Comparison of ENCODE assay signal across 1 cellular context in the genomic region with DNA sequence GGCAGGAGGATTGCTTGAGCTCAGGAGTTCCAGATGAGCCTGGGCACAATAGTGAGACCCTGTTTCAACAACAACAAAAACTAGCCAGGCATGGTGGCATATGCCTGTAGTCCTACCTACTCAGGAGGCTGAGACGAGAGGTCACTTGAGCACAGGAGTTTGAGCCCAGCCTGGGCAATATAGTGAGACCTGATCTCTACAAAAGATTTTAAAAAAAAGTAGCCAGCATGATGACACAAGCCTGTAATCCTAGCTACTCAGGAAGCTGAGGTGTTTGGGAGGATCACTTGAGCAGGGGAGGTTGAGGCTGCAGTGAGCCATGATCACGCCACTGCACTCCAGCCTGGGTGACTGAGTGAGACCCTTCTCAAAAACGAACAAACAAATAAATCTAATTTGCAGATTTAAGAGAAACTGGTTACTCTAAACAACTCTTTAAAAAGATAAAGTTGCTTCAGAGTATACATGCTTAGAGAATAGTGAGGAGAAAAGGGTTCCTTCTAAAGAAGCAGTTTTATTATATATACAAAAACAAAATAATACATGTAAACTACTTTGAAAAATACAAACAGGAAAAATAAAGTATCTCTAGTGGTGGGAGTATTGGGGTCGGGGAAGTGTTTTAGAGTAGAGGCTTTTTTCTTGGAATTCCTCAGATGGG.
A peak's percentile ranks its signal among the peaks of the same experiment; 100 is the strongest.
TF ChIP-seq lines count a peak whose summit lies in the region.

No MANE protein-coding gene starts in this region.

TF ChIP-seq in K562, 482 proteins besides CTCF, POLR2A, EP300 and RAD21 (continued from another document and continues in another):
- no peak for TF ChIP-seq SP2 (IDR thresholded peaks at IDR 0.05; ENCODE audit: extremely low read depth, low read depth, low read length, poor library complexity, severe bottlenecking)
- no peak for TF ChIP-seq FOXJ2 (tag; IDR thresholded peaks at IDR 0.05)
- peak; percentile 42; the same call in 1 of the 2 replicates for TF ChIP-seq POLR2G (IDR thresholded peaks at IDR 0.05; ENCODE audit: low read depth, low read length)
- no peak for TF ChIP-seq NFIX (CRISPR knock-in tag; IDR thresholded peaks at IDR 0.05; ENCODE audit: low read depth)
- TF ChIP-seq, protein P1, sequence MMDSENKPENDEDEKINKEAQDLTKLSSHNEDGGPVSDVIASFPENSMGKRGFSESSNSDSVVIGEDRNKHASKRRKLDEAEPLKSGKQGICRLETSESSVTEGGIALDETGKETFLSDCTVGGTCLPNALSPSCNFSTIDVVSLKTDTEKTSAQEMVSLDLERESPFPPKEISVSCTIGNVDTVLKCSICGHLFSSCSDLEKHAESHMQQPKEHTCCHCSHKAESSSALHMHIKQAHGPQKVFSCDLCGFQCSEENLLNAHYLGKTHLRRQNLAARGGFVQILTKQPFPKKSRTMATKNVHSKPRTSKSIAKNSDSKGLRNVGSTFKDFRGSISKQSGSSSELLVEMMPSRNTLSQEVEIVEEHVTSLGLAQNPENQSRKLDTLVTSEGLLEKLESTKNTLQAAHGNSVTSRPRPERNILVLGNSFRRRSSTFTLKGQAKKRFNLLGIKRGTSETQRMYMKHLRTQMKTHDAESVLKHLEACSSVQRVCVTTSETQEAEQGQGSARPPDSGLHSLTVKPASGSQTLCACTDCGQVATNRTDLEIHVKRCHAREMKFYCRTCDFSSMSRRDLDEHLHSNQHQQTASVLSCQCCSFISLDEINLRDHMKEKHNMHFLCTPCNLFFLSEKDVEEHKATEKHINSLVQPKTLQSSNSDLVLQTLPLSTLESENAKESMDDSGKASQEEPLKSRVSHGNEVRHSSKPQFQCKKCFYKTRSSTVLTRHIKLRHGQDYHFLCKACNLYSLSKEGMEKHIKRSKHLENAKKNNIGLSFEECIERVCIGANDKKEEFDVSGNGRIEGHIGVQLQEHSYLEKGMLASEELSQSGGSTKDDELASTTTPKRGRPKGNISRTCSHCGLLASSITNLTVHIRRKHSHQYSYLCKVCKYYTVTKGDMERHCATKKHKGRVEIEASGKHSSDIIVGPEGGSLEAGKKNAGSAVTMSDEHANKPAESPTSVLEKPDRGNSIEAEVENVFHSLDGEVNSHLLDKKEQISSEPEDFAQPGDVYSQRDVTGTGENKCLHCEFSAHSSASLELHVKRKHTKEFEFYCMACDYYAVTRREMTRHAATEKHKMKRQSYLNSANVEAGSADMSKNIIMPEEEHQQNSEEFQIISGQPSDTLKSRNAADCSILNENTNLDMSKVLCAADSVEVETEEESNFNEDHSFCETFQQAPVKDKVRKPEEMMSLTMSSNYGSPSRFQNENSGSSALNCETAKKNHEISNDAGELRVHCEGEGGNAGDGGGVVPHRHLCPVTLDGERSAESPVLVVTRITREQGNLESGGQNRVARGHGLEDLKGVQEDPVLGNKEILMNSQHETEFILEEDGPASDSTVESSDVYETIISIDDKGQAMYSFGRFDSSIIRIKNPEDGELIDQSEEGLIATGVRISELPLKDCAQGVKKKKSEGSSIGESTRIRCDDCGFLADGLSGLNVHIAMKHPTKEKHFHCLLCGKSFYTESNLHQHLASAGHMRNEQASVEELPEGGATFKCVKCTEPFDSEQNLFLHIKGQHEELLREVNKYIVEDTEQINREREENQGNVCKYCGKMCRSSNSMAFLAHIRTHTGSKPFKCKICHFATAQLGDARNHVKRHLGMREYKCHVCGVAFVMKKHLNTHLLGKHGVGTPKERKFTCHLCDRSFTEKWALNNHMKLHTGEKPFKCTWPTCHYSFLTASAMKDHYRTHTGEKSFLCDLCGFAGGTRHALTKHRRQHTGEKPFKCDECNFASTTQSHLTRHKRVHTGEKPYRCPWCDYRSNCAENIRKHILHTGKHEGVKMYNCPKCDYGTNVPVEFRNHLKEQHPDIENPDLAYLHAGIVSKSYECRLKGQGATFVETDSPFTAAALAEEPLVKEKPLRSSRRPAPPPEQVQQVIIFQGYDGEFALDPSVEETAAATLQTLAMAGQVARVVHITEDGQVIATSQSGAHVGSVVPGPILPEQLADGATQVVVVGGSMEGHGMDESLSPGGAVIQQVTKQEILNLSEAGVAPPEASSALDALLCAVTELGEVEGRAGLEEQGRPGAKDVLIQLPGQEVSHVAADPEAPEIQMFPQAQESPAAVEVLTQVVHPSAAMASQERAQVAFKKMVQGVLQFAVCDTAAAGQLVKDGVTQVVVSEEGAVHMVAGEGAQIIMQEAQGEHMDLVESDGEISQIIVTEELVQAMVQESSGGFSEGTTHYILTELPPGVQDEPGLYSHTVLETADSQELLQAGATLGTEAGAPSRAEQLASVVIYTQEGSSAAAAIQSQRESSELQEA (IDR thresholded peaks at IDR 0.05; ENCODE audit: low read depth) = no peak
- TF ChIP-seq, protein P2, sequence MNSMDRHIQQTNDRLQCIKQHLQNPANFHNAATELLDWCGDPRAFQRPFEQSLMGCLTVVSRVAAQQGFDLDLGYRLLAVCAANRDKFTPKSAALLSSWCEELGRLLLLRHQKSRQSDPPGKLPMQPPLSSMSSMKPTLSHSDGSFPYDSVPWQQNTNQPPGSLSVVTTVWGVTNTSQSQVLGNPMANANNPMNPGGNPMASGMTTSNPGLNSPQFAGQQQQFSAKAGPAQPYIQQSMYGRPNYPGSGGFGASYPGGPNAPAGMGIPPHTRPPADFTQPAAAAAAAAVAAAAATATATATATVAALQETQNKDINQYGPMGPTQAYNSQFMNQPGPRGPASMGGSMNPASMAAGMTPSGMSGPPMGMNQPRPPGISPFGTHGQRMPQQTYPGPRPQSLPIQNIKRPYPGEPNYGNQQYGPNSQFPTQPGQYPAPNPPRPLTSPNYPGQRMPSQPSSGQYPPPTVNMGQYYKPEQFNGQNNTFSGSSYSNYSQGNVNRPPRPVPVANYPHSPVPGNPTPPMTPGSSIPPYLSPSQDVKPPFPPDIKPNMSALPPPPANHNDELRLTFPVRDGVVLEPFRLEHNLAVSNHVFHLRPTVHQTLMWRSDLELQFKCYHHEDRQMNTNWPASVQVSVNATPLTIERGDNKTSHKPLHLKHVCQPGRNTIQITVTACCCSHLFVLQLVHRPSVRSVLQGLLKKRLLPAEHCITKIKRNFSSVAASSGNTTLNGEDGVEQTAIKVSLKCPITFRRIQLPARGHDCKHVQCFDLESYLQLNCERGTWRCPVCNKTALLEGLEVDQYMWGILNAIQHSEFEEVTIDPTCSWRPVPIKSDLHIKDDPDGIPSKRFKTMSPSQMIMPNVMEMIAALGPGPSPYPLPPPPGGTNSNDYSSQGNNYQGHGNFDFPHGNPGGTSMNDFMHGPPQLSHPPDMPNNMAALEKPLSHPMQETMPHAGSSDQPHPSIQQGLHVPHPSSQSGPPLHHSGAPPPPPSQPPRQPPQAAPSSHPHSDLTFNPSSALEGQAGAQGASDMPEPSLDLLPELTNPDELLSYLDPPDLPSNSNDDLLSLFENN (IDR thresholded peaks at IDR 0.05; ENCODE audit: low read depth in 2 of 2, low read length in 2 of 2) = no peak
- TF ChIP-seq ZNF146 (CRISPR knock-in tag; IDR thresholded peaks at IDR 0.05; ENCODE audit: unreplicated experiment) = no peak
- no peak for TF ChIP-seq TAF15 (IDR thresholded peaks at IDR 0.05; ENCODE audit: low read depth, low read length)
- no peak for TF ChIP-seq ZNF518B (CRISPR knock-in tag; IDR thresholded peaks at IDR 0.05)
- no peak for TF ChIP-seq ZNF263 (CRISPR knock-in tag; IDR thresholded peaks at IDR 0.05; ENCODE audit: borderline replicate concordance)
- no peak for TF ChIP-seq HMG20A (CRISPR knock-in tag; conservative IDR thresholded peaks at IDR 0.05)
- no peak for TF ChIP-seq TCF7L2 (IDR thresholded peaks at IDR 0.05; ENCODE audit: low read depth, low read length)
- TF ChIP-seq ILK (tag; IDR thresholded peaks at IDR 0.05; ENCODE audit: borderline replicate concordance, low read depth) = 0 out of 2 replicates have a peak, but pooled peaks have one; percentile 8
- TF ChIP-seq KLF10 (CRISPR knock-in tag; IDR thresholded peaks at IDR 0.05) = no peak
- TF ChIP-seq ZNF696 (CRISPR knock-in tag; conservative IDR thresholded peaks at IDR 0.05) = no peak
- TF ChIP-seq, protein P3, sequence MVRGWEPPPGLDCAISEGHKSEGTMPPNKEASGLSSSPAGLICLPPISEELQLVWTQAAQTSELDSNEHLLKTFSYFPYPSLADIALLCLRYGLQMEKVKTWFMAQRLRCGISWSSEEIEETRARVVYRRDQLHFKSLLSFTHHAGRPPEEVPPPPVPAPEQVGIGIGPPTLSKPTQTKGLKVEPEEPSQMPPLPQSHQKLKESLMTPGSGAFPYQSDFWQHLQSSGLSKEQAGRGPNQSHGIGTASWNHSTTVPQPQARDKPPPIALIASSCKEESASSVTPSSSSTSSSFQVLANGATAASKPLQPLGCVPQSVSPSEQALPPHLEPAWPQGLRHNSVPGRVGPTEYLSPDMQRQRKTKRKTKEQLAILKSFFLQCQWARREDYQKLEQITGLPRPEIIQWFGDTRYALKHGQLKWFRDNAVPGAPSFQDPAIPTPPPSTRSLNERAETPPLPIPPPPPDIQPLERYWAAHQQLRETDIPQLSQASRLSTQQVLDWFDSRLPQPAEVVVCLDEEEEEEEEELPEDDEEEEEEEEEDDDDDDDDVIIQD (CRISPR knock-in tag; IDR thresholded peaks at IDR 0.05) = no peak
- no peak for TF ChIP-seq CREB1 (IDR thresholded peaks at IDR 0.05)
- TF ChIP-seq CREB1 (CRISPR knock-in tag; IDR thresholded peaks at IDR 0.05) = no peak
- TF ChIP-seq RBM22 (IDR thresholded peaks at IDR 0.05; ENCODE audit: low read depth, low read length, poor library complexity, severe bottlenecking) = no peak
- TF ChIP-seq BCOR (IDR thresholded peaks at IDR 0.05) = peak; percentile 96
- no peak for TF ChIP-seq SUPT5H (IDR thresholded peaks at IDR 0.05)
- no peak for TF ChIP-seq ID3 (CRISPR knock-in tag; IDR thresholded peaks at IDR 0.05)
- TF ChIP-seq ID3 (tag; IDR thresholded peaks at IDR 0.05) = no peak
- TF ChIP-seq SIX5 (IDR thresholded peaks at IDR 0.05; ENCODE audit: borderline replicate concordance in 1 of 2, insufficient read depth in 1 of 2, low read depth in 1 of 2, low read length in 2 of 2) = no peak
- peak; percentile 64; the same call in 1 of the 2 replicates for TF ChIP-seq ZSCAN32 (CRISPR knock-in tag; IDR thresholded peaks at IDR 0.05)
- TF ChIP-seq CHD4 (IDR thresholded peaks at IDR 0.05; ENCODE audit: insufficient read depth, insufficient replicate concordance, low read depth, low read length, poor library complexity, severe bottlenecking) = no peak
- no peak for TF ChIP-seq DIDO1 (tag; IDR thresholded peaks at IDR 0.05; ENCODE audit: low read depth)
- no peak for TF ChIP-seq POLR2B (IDR thresholded peaks at IDR 0.05; ENCODE audit: low read depth, partially characterized antibody)
- TF ChIP-seq PPARD (CRISPR knock-in tag; IDR thresholded peaks at IDR 0.05) = no peak; the same call in 1 of the 2 replicates
- TF ChIP-seq, protein P4, sequence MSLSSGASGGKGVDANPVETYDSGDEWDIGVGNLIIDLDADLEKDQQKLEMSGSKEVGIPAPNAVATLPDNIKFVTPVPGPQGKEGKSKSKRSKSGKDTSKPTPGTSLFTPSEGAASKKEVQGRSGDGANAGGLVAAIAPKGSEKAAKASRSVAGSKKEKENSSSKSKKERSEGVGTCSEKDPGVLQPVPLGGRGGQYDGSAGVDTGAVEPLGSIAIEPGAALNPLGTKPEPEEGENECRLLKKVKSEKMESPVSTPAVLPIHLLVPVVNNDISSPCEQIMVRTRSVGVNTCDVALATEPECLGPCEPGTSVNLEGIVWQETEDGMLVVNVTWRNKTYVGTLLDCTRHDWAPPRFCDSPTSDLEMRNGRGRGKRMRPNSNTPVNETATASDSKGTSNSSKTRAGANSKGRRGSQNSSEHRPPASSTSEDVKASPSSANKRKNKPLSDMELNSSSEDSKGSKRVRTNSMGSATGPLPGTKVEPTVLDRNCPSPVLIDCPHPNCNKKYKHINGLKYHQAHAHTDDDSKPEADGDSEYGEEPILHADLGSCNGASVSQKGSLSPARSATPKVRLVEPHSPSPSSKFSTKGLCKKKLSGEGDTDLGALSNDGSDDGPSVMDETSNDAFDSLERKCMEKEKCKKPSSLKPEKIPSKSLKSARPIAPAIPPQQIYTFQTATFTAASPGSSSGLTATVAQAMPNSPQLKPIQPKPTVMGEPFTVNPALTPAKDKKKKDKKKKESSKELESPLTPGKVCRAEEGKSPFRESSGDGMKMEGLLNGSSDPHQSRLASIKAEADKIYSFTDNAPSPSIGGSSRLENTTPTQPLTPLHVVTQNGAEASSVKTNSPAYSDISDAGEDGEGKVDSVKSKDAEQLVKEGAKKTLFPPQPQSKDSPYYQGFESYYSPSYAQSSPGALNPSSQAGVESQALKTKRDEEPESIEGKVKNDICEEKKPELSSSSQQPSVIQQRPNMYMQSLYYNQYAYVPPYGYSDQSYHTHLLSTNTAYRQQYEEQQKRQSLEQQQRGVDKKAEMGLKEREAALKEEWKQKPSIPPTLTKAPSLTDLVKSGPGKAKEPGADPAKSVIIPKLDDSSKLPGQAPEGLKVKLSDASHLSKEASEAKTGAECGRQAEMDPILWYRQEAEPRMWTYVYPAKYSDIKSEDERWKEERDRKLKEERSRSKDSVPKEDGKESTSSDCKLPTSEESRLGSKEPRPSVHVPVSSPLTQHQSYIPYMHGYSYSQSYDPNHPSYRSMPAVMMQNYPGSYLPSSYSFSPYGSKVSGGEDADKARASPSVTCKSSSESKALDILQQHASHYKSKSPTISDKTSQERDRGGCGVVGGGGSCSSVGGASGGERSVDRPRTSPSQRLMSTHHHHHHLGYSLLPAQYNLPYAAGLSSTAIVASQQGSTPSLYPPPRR (CRISPR knock-in tag; IDR thresholded peaks at IDR 0.05; ENCODE audit: borderline replicate concordance) = no peak
- TF ChIP-seq CHD2 (IDR thresholded peaks at IDR 0.05; ENCODE audit: low read depth, low read length) = no peak
- no peak for TF ChIP-seq BMI1 (IDR thresholded peaks at IDR 0.05; ENCODE audit: low read length)
- no peak for TF ChIP-seq POLR2AphosphoS5 (IDR thresholded peaks at IDR 0.05; ENCODE audit: control insufficient read depth, insufficient read depth, low read depth, low read length)
- TF ChIP-seq RBFOX2 (IDR thresholded peaks at IDR 0.05; ENCODE audit: low read depth, low read length) = no peak
- no peak for TF ChIP-seq TRIM28 (IDR thresholded peaks at IDR 0.05)
